In genomic region chr6:158496700-158497099, GRCh38 we compare ENCODE assay signal across 24 cellular contexts.
DNase-seq lines count a peak whose midpoint lies in the region; ATAC-seq, FAIRE-seq and TF ChIP-seq lines count a peak whose summit lies in the region.
"Had no signal": no experiment of that assay in that cellular context is flagged by ENCODE, and none has a peak within 500 bp of the region (broad histone marks: within the 10 kb centered on the region; RNA-seq: fewer than 3 reads in every experiment).

No MANE protein-coding gene starts in this region.

- H3K4me1 ChIP-seq in OCI-LY3 (ENCODE audit: low read length) = no peaks in the 10 kb centered on the region
- no peaks in the 10 kb centered on the region for H3K4me1 ChIP-seq in endodermal cell (ENCODE audit: control insufficient read depth, insufficient read depth, low read length)
- H3K4me1 ChIP-seq: colonic mucosa, suprapubic skin had no signal

- no peak overlapping the region for H3K27ac Mint-ChIP-seq in endodermal cell
- H3K27ac Mint-ChIP-seq: activated naive CD4-positive, alpha-beta T cell treated with anti-CD3 and anti-CD28 coated beads, Interleukin-2, amount 10 ng/mL, durations not matched to agents 7 days and 5 days; CD8-positive, alpha-beta T cell; stimulated activated memory B cell treated with anti-CD40 and anti-IgM and Interleukin-4, amounts not matched to agents 10 μg/mL and 1 μg/mL and 100 μg/mL, for 72 hours; T-cell had no signal

- no peak overlapping the region for H3K27ac ChIP-seq in OCI-LY3 (ENCODE audit: low read length)
- H3K27ac ChIP-seq in endodermal cell (ENCODE audit: low read depth, low read length) = no peak overlapping the region
- H3K27ac ChIP-seq: colonic mucosa, neutrophil, skin epidermis, suprapubic skin, vagina had no signal

- no peak overlapping the region for H3K4me2 ChIP-seq in OCI-LY3 (ENCODE audit: low read length)

- no peak for FAIRE-seq in D721Med (lab: Jason Lieb, UNC)
- FAIRE-seq: bronchial epithelial cell had no signal

- ATAC-seq in HG03135 (IDR thresholded peaks at IDR 0.05; ENCODE audit: unreplicated experiment) = no peak
- ATAC-seq in GM19035 (IDR thresholded peaks at IDR 0.05; ENCODE audit: unreplicated experiment) = no peak
- ATAC-seq: CD8-positive, alpha-beta T cell; stimulated activated memory B cell treated with anti-CD40 and anti-IgM and Interleukin-4, amounts not matched to agents 10 μg/mL and 1 μg/mL and 100 μg/mL, for 72 hours; T-cell had no signal

- no peaks in the 10 kb centered on the region for H3K9me3 Mint-ChIP-seq in endodermal cell
- H3K9me3 Mint-ChIP-seq: activated naive CD4-positive, alpha-beta T cell treated with anti-CD3 and anti-CD28 coated beads, Interleukin-2, amount 10 ng/mL, durations not matched to agents 7 days and 5 days; CD8-positive, alpha-beta T cell; stimulated activated memory B cell treated with anti-CD40 and anti-IgM and Interleukin-4, amounts not matched to agents 10 μg/mL and 1 μg/mL and 100 μg/mL, for 72 hours; T-cell had no signal

- H3K79me2 ChIP-seq in OCI-LY3 (ENCODE audit: low read length) = no peaks in the 10 kb centered on the region

- TF ChIP-seq CTCF in D721Med (IDR thresholded peaks at IDR 0.05; ENCODE audit: insufficient read depth, missing control alignments) = peak; percentile 20
- TF ChIP-seq CTCF in GM12874 (IDR thresholded peaks at IDR 0.05; ENCODE audit: insufficient read depth, low read depth, low read length) = 0 out of 2 replicates have a peak, but pooled peaks have one; percentile 17
- TF ChIP-seq CTCF in OCI-LY3 (IDR thresholded peaks at IDR 0.05; ENCODE audit: low read depth, low read length) = peak; percentile 27
- TF ChIP-seq CTCF in endodermal cell (conservative IDR thresholded peaks at IDR 0.05) = peak; percentile 59

- peaks cover 67% of the 10 kb centered on the region for H3K36me3 Mint-ChIP-seq in endodermal cell (ENCODE audit: low read depth)

- no peaks in the 10 kb centered on the region for H3K27me3 Mint-ChIP-seq in endodermal cell (ENCODE audit: insufficient read depth)
- H3K27me3 Mint-ChIP-seq: activated naive CD4-positive, alpha-beta T cell treated with anti-CD3 and anti-CD28 coated beads, Interleukin-2, amount 10 ng/mL, durations not matched to agents 7 days and 5 days; stimulated activated memory B cell treated with anti-CD40 and anti-IgM and Interleukin-4, amounts not matched to agents 10 μg/mL and 1 μg/mL and 100 μg/mL, for 72 hours; T-cell had no signal

- no peak overlapping the region for H3K4me3 Mint-ChIP-seq in endodermal cell
- H3K4me3 Mint-ChIP-seq: activated naive CD4-positive, alpha-beta T cell treated with anti-CD3 and anti-CD28 coated beads, Interleukin-2, amount 10 ng/mL, durations not matched to agents 7 days and 5 days; CD8-positive, alpha-beta T cell; stimulated activated memory B cell treated with anti-CD40 and anti-IgM and Interleukin-4, amounts not matched to agents 10 μg/mL and 1 μg/mL and 100 μg/mL, for 72 hours; T-cell had no signal

- H2AFZ ChIP-seq in OCI-LY3 (ENCODE audit: low read depth, low read length) = no peak overlapping the region

- H4K20me1 ChIP-seq in OCI-LY3 (ENCODE audit: insufficient read depth, low read length) = no peaks in the 10 kb centered on the region

- H3K36me3 ChIP-seq in OCI-LY3 (replicated peaks; ENCODE audit: low read depth, low read length) (no peaks in the 10 kb centered on the region), endodermal cell (ENCODE audit: control insufficient read depth, insufficient read depth, low read length) (peaks cover 76% of the 10 kb centered on the region)
- H3K36me3 ChIP-seq: colonic mucosa, neutrophil had no signal

- 87 to 93% methylated on average over 3 of the region's 3 CpGs for WGBS in endodermal cell (ENCODE audit: insufficient coverage in 1 of 2, insufficient read length in 1 of 2), 2 experiments

- peaks cover 3% of the 10 kb centered on the region for H3K4me1 Mint-ChIP-seq in endodermal cell
- H3K4me1 Mint-ChIP-seq: activated naive CD4-positive, alpha-beta T cell treated with anti-CD3 and anti-CD28 coated beads, Interleukin-2, amount 10 ng/mL, durations not matched to agents 7 days and 5 days; stimulated activated memory B cell treated with anti-CD40 and anti-IgM and Interleukin-4, amounts not matched to agents 10 μg/mL and 1 μg/mL and 100 μg/mL, for 72 hours; T-cell had no signal

- H3K4me3 ChIP-seq in OCI-LY3 (ENCODE audit: low read length) (no peak overlapping the region), endodermal cell (ENCODE audit: low read length) (no peak overlapping the region)
- H3K4me3 ChIP-seq: colonic mucosa, skin epidermis, suprapubic skin, vagina had no signal

- H3K9ac ChIP-seq in OCI-LY3 (ENCODE audit: low read length) (no peak overlapping the region), endodermal cell (ENCODE audit: extremely low read depth, low read length, poor library complexity, severe bottlenecking) (no peak overlapping the region)

- H3K9me3 ChIP-seq in OCI-LY3 (ENCODE audit: insufficient read depth, low read length) (no peaks in the 10 kb centered on the region), endodermal cell (ENCODE audit: control insufficient read depth, low read length) (no peaks in the 10 kb centered on the region)
- H3K9me3 ChIP-seq: colonic mucosa, neutrophil, suprapubic skin, vagina had no signal

- H3K27me3 ChIP-seq in OCI-LY3 (ENCODE audit: low read depth, low read length) (no peaks in the 10 kb centered on the region), endodermal cell (ENCODE audit: control insufficient read depth, insufficient read depth, low read length, poor library complexity, severe bottlenecking) (no peaks in the 10 kb centered on the region)
- H3K27me3 ChIP-seq: colonic mucosa, neutrophil, suprapubic skin, vagina had no signal

- DNase-seq in D721Med (ENCODE audit: insufficient read length, low spot score) = no peak
- DNase-seq in endodermal cell = peak; percentile 72
- no peak for DNase-seq in DMS153 treated with DMSO at 0.1 percent for 48 hours (lab: John Stamatoyannopoulos, UW; ENCODE audit: unreplicated experiment)
- DNase-seq: activated CD4-positive, alpha-beta T cell treated with anti-CD3 and anti-CD28 coated beads for 4 hours; activated naive CD4-positive, alpha-beta T cell treated with anti-CD3 and anti-CD28 coated beads, Interleukin-2, amount 10 ng/mL, durations not matched to agents 7 days and 5 days; CD8-positive, alpha-beta T cell; colonic mucosa; DMS53; HCEC 1CT; mammary epithelial cell; NCI-H2171; SHP77 treated with DMSO at 0.1 percent for 48 hours; stimulated activated CD4-positive, alpha-beta T cell treated with anti-CD3 and anti-CD28 coated beads, Interleukin-2, amount 100 ng/mL, for 24 hours; T-cell had no signal
